Comparison of ENCODE assay signal across 20 cellular contexts in the genomic region with DNA sequence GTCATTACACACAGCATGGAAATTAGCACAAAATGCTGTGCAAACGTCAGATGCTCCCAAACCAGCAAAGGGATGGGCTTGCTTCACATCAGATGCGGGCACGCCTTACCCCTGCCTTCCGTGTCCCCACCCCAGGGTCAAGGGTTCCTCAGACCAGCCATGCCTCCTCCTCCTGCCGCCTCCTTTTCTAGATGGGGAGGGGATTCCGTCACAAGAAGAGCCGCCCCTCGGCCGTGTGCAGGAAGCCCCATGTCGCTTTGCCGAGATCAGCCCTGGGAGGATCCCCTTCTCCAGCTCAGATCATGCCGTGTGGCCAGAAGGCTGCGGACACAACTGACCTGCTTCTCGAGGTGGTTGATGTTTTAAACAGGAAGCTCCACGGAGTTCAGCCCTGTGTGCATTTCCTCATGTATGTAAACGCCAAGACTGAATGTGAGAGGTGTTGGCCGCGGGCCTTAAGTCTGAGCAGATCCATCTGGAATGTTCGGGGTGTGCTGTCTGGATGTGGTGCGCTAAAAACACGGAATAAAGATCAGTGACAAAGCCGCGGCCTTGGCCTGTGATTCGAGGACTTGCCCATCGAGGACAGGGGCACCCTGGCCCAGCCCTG.
DNase-seq lines count a peak whose midpoint lies in the region; ATAC-seq, FAIRE-seq and TF ChIP-seq lines count a peak whose summit lies in the region.
"Had no signal": no experiment of that assay in that cellular context is flagged by ENCODE, and none has a peak within 500 bp of the region (broad histone marks: within the 10 kb centered on the region; RNA-seq: fewer than 3 reads in every experiment).

No MANE protein-coding gene starts in this region.

- no peaks in the 10 kb centered on the region for H3K9me3 ChIP-seq in mesenchymal stem cell (ENCODE audit: control insufficient read depth, low read length)
- no peaks in the 10 kb centered on the region for H3K9me3 ChIP-seq in small intestine (ENCODE audit: control insufficient read depth, low read depth)
- H3K9me3 ChIP-seq: uterus had no signal

- H2AFZ ChIP-seq in mesenchymal stem cell (ENCODE audit: low read depth, low read length): no peak overlapping the region

- no peak overlapping the region for H2BK15ac ChIP-seq in mesenchymal stem cell (ENCODE audit: low read depth, poor library complexity, severe bottlenecking)

- no peak overlapping the region for H3K27ac ChIP-seq in mesenchymal stem cell (ENCODE audit: low read length, poor library complexity, severe bottlenecking)
- H3K27ac ChIP-seq in small intestine (ENCODE audit: low read depth in 1 of 2, low read length in 1 of 2): no peak overlapping the region
- H3K27ac ChIP-seq: uterus had no signal

- H3K27me3 Mint-ChIP-seq in CD14-positive monocyte (ENCODE audit: low read depth in 3 of 3): peaks cover 0 to 3% (median 3%) of the 10 kb centered on the region in 3 donors
- H3K27me3 Mint-ChIP-seq: IgD-negative memory B cell; memory B cell; stimulated activated naive B cell treated with anti-CD40 and anti-IgM and Interleukin-4, amounts not matched to agents 10 μg/mL and 1 μg/mL and 100 μg/mL, for 72 hours had no signal

- H3K4me1 Mint-ChIP-seq in CD14-positive monocyte: no peaks in the 10 kb centered on the region

- no peak for TF ChIP-seq CTCF in CD14-positive monocyte (IDR thresholded peaks at IDR 0.05)
- TF ChIP-seq CTCF in cardiac fibroblast (IDR thresholded peaks at IDR 0.05; ENCODE audit: low read depth, low read length): no peak
- TF ChIP-seq CTCF in GM10266 (IDR thresholded peaks at IDR 0.05; ENCODE audit: control insufficient read depth, insufficient read depth, low read depth, missing control alignments): no peak

- H3K27ac Mint-ChIP-seq in CD14-positive monocyte: peak overlapping the region in 1 of 7 donors; percentile 57
- H3K27ac Mint-ChIP-seq: IgD-negative memory B cell; memory B cell; stimulated activated naive B cell treated with anti-CD40 and anti-IgM and Interleukin-4, amounts not matched to agents 10 μg/mL and 1 μg/mL and 100 μg/mL, for 72 hours had no signal

- H3K36me3 ChIP-seq in mesenchymal stem cell (ENCODE audit: control insufficient read depth in 1 of 2, insufficient read depth in 2 of 2, low read depth in 1 of 2, low read length in 2 of 2) (peaks cover 3 to 49% of the 10 kb centered on the region in 2 experiments), small intestine (ENCODE audit: control insufficient read depth in 2 of 2, insufficient read depth in 2 of 2, low read length in 2 of 2) (no peaks in the 10 kb centered on the region)
- H3K36me3 ChIP-seq: uterus had no signal

- H3K79me1 ChIP-seq in mesenchymal stem cell (replicated peaks; ENCODE audit: low read length, poor library complexity, severe bottlenecking): no peaks in the 10 kb centered on the region

- DNase-seq in CD14-positive monocyte (ENCODE audit: low spot score) (peak; percentile 29), cardiac fibroblast (ENCODE audit: low read depth in 2 of 2) (peak; percentile 66 to 85), left cardiac atrium (no peak), posterior vena cava (ENCODE audit: low spot score) (peak; percentile 58), mesenchymal stem cell (no peak), small intestine (no peak), GM10266 (ENCODE audit: extremely low spot score) (no peak)
- no peak for DNase-seq in central memory CD4-positive, alpha-beta T cell
- DNase-seq: activated CD8-positive, alpha-beta memory T cell treated with anti-CD3 and anti-CD28 coated beads for 24 hours; AML-193; foreskin fibroblast; MV-4-11; NCI-H2171 treated with DMSO at 0.1 percent for 48 hours; nucleus accumbens; stimulated activated naive B cell treated with anti-CD40 and anti-IgM and Interleukin-4, amounts not matched to agents 10 μg/mL and 1 μg/mL and 100 μg/mL, for 72 hours; SW 1271 had no signal

- H3K4me3 ChIP-seq in cardiac fibroblast (replicated peaks in 1 of 2; ENCODE audit: low read depth in 2 of 2, low read length in 2 of 2) (no peak overlapping the region), mesenchymal stem cell (ENCODE audit: insufficient read depth in 1 of 2, low read depth in 1 of 2, low read length in 2 of 2) (no peak overlapping the region), small intestine (ENCODE audit: low read depth in 1 of 2, low read length in 2 of 2) (no peak overlapping the region)
- H3K4me3 ChIP-seq: skin epidermis, uterus had no signal

- FAIRE-seq in small intestine (lab: Jason Lieb, UNC): no peak

- no peak overlapping the region for H4K91ac ChIP-seq in mesenchymal stem cell (ENCODE audit: low read length)

- no peak overlapping the region for H2BK5ac ChIP-seq in mesenchymal stem cell (ENCODE audit: low read depth, low read length, poor library complexity, severe bottlenecking)

- peaks cover 17 to 50% (median 32%) of the 10 kb centered on the region in 7 donors for H3K9me3 Mint-ChIP-seq in CD14-positive monocyte
- H3K9me3 Mint-ChIP-seq: memory B cell had no signal

- no peak overlapping the region for H4K8ac ChIP-seq in mesenchymal stem cell (ENCODE audit: low read length)

- H3K9ac ChIP-seq in mesenchymal stem cell (ENCODE audit: low read length): no peak overlapping the region

- no peak overlapping the region for H2BK12ac ChIP-seq in mesenchymal stem cell (ENCODE audit: low read length in 2 of 2)

- 92% methylated on average over 25 of the region's 25 CpGs for WGBS in mesenchymal stem cell
- 66 to 87% (median 82%) methylated on average over 25 of the region's 25 CpGs for WGBS in small intestine, 3 donors

- H3K4me2 ChIP-seq in mesenchymal stem cell (ENCODE audit: low read length, poor library complexity, severe bottlenecking): no peak overlapping the region

- no peak overlapping the region for H3K4me3 Mint-ChIP-seq in CD14-positive monocyte
- H3K4me3 Mint-ChIP-seq: IgD-negative memory B cell; memory B cell; stimulated activated naive B cell treated with anti-CD40 and anti-IgM and Interleukin-4, amounts not matched to agents 10 μg/mL and 1 μg/mL and 100 μg/mL, for 72 hours had no signal

- H3K27me3 ChIP-seq in mesenchymal stem cell (ENCODE audit: control insufficient read depth in 1 of 2, insufficient read depth in 1 of 2, low read length in 2 of 2): no peaks in the 10 kb centered on the region
- H3K27me3 ChIP-seq in small intestine (ENCODE audit: control insufficient read depth in 2 of 2, insufficient read depth in 2 of 2, low read length in 2 of 2): no peaks in the 10 kb centered on the region
- H3K27me3 ChIP-seq: uterus had no signal

- no peak overlapping the region for H3K4ac ChIP-seq in mesenchymal stem cell (ENCODE audit: low read depth in 1 of 2, low read length in 2 of 2)

- peak; percentile 39 to 56 for ATAC-seq in left cardiac atrium
- ATAC-seq: stimulated activated naive B cell treated with anti-CD40 and anti-IgM and Interleukin-4, amounts not matched to agents 10 μg/mL and 1 μg/mL and 100 μg/mL, for 72 hours had no signal

- H3K18ac ChIP-seq in mesenchymal stem cell (ENCODE audit: low read depth in 1 of 2, low read length in 2 of 2): no peak overlapping the region

- no peak overlapping the region for H2BK120ac ChIP-seq in mesenchymal stem cell (ENCODE audit: low read depth, low read length)

- no peak overlapping the region for H3K23ac ChIP-seq in mesenchymal stem cell (ENCODE audit: low read length in 2 of 2)

- H3K14ac ChIP-seq in mesenchymal stem cell (ENCODE audit: low read length in 2 of 2): no peak overlapping the region

- no peak overlapping the region for H2AK5ac ChIP-seq in mesenchymal stem cell (ENCODE audit: low read length, severe bottlenecking)

- H3K4me1 ChIP-seq in mesenchymal stem cell (ENCODE audit: control insufficient read depth, insufficient read depth, low read depth, low read length) (no peaks in the 10 kb centered on the region), small intestine (ENCODE audit: control insufficient read depth in 2 of 2, insufficient read depth in 1 of 2, low read depth in 1 of 2, low read length in 1 of 2) (no peaks in the 10 kb centered on the region)
- H3K4me1 ChIP-seq: uterus had no signal

- intact Hi-C loops in CD14-positive monocyte (cut with micrococcal nuclease): no loop called here
- intact Hi-C loops in left cardiac atrium (cut with DNase I): no loop called here
- intact Hi-C loops in posterior vena cava (cut with DNase I): no loop called here

- H3K36me3 Mint-ChIP-seq in CD14-positive monocyte: peaks cover 26 to 41% of the 10 kb centered on the region in 2 donors

Comparison
In these comparisons a context has a peak if more than half of its experiments do, and no peak if none do; other contexts are left out.
1. DNase-seq: peak in CD14-positive monocyte (single experiment), cardiac fibroblast (2 of 2) and posterior vena cava (single experiment); none in left cardiac atrium (single experiment), mesenchymal stem cell (single experiment), small intestine (single experiment), GM10266 (single experiment) and central memory CD4-positive, alpha-beta T cell (single experiment).